Comparison of ENCODE assay signal across 21 cellular contexts in the genomic region with DNA sequence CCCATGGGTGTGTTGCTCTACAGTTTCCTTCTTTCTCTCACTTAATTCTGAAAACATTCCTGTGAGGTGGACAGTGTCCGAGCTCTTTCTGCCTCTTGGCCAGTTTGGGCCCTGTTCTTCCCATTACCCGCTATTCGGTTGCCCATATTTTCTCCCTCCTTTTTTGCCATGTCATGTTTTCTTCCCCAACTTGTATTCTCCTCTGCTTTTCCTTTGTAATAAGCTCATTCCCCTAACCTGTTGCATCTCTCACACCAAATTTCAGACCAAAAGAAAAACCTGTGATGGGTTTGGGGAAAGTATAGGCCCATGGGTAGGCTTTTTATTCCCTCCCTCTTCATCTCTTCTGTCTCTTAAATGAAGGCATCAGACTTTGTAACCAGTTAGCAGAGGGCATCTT.
"Had no signal": no experiment of that assay in that cellular context is flagged by ENCODE, and none has a peak within 500 bp of the region (broad histone marks: within the 10 kb centered on the region; RNA-seq: fewer than 3 reads in every experiment).

No MANE protein-coding gene starts in this region.

- H3K9me3 Mint-ChIP-seq: activated naive CD4-positive, alpha-beta T cell treated with anti-CD3 and anti-CD28 coated beads, Interleukin-2, amount 10 ng/mL, durations not matched to agents 7 days and 5 days; naive thymus-derived CD8-positive, alpha-beta T cell had no signal

- FAIRE-seq: astrocyte, bronchial epithelial cell, pancreas had no signal

- H3K36me3 ChIP-seq: adrenal gland, pancreas, thyroid gland had no signal

- H3K4me3 ChIP-seq: adrenal gland, pancreas, smooth muscle cell, thyroid gland had no signal

- ATAC-seq: activated CD4-positive, alpha-beta T cell treated with anti-CD3 and anti-CD28 coated beads for 36 hours; activated CD8-positive, alpha-beta memory T cell treated with anti-CD3 and anti-CD28 coated beads, Interleukin-2, amount 10 ng/mL, durations not matched to agents 7 days and 5 days; esophagus mucosa; naive thymus-derived CD8-positive, alpha-beta T cell; pancreas; sciatic nerve had no signal

- H3K9me3 ChIP-seq: adrenal gland, neutrophil, pancreas, thyroid gland had no signal

- DNase-seq: activated CD4-positive, alpha-beta T cell treated with anti-CD3 and anti-CD28 coated beads for 36 hours; activated CD4-positive, alpha-beta T cell treated with anti-CD3 and anti-CD28 coated beads, Interleukin-2, amount 50 U/mL, for 48 hours; activated CD8-positive, alpha-beta memory T cell treated with anti-CD3 and anti-CD28 coated beads, Interleukin-2, amount 10 ng/mL, durations not matched to agents 7 days and 5 days; activated naive CD4-positive, alpha-beta T cell treated with anti-CD3 and anti-CD28 coated beads, Interleukin-2, amount 10 ng/mL, durations not matched to agents 7 days and 5 days; adrenal gland; effector CD8-positive, alpha-beta T cell; mesenchymal stem cell; naive thymus-derived CD8-positive, alpha-beta T cell; pancreas; stimulated activated CD4-positive, alpha-beta T cell treated with anti-CD3 and anti-CD28 coated beads, Interleukin-4, amount 100 ng/mL, for 24 hours; stimulated activated naive CD4-positive, alpha-beta T cell; SW 1271; T-helper 2 cell; thyroid gland had no signal

- H3K4me2 ChIP-seq: smooth muscle cell had no signal

- H3K27me3 Mint-ChIP-seq: activated CD4-positive, alpha-beta T cell treated with anti-CD3 and anti-CD28 coated beads for 36 hours; activated CD8-positive, alpha-beta memory T cell treated with anti-CD3 and anti-CD28 coated beads, Interleukin-2, amount 10 ng/mL, durations not matched to agents 7 days and 5 days; activated naive CD4-positive, alpha-beta T cell treated with anti-CD3 and anti-CD28 coated beads, Interleukin-2, amount 10 ng/mL, durations not matched to agents 7 days and 5 days; dendritic cell treated with granulocyte-macrophage colony-stimulating factor and Interleukin-4, amounts not matched to agents 40 ng/mL and 50 ng/mL, for 4 days; naive thymus-derived CD8-positive, alpha-beta T cell had no signal

- H3K27me3 ChIP-seq: adrenal gland, neutrophil, pancreas, thyroid gland had no signal

- H3K4me3 Mint-ChIP-seq: activated CD4-positive, alpha-beta T cell treated with anti-CD3 and anti-CD28 coated beads for 36 hours; activated CD8-positive, alpha-beta memory T cell treated with anti-CD3 and anti-CD28 coated beads, Interleukin-2, amount 10 ng/mL, durations not matched to agents 7 days and 5 days; activated naive CD4-positive, alpha-beta T cell treated with anti-CD3 and anti-CD28 coated beads, Interleukin-2, amount 10 ng/mL, durations not matched to agents 7 days and 5 days; dendritic cell treated with granulocyte-macrophage colony-stimulating factor and Interleukin-4, amounts not matched to agents 40 ng/mL and 50 ng/mL, for 4 days; naive thymus-derived CD8-positive, alpha-beta T cell had no signal

- H3K27ac Mint-ChIP-seq: activated CD4-positive, alpha-beta T cell treated with anti-CD3 and anti-CD28 coated beads for 36 hours; activated CD8-positive, alpha-beta memory T cell treated with anti-CD3 and anti-CD28 coated beads, Interleukin-2, amount 10 ng/mL, durations not matched to agents 7 days and 5 days; activated naive CD4-positive, alpha-beta T cell treated with anti-CD3 and anti-CD28 coated beads, Interleukin-2, amount 10 ng/mL, durations not matched to agents 7 days and 5 days; dendritic cell treated with granulocyte-macrophage colony-stimulating factor and Interleukin-4, amounts not matched to agents 40 ng/mL and 50 ng/mL, for 4 days had no signal

- H3K27ac ChIP-seq: adrenal gland, neutrophil, pancreas, thyroid gland had no signal
